Comparison of ENCODE assay signal across 33 cellular contexts in genomic region chr11:64529559-64530520, GRCh38. TPM values are rescaled to one million over a fixed set of nuclear protein-coding genes. Genes with fewer than 3 reads are reported as not detected.
"Had no signal": no experiment of that assay in that cellular context is flagged by ENCODE, and none has a peak within 500 bp of the region (broad histone marks: within the 10 kb centered on the region; RNA-seq: fewer than 3 reads in every experiment).

No MANE protein-coding gene starts in this region.

- H3K27ac Mint-ChIP-seq: activated CD4-positive, alpha-beta memory T cell treated with anti-CD3 and anti-CD28 coated beads for 36 hours; activated naive CD4-positive, alpha-beta T cell treated with anti-CD3 and anti-CD28 coated beads, Interleukin-2, amount 50 U/mL, for 24 hours; activated naive CD8-positive, alpha-beta T cell treated with anti-CD3 and anti-CD28 coated beads, Interleukin-2, amount 50 U/mL, for 24 hours; dendritic cell treated with granulocyte-macrophage colony-stimulating factor and Interleukin-4, amounts not matched to agents 40 ng/mL and 50 ng/mL, for 4 days; endodermal cell; immature natural killer cell; memory B cell; stimulated activated memory B cell treated with anti-CD40 and anti-IgM and Interleukin-4, amounts not matched to agents 10 μg/mL and 1 μg/mL and 100 μg/mL, for 72 hours; type B pancreatic cell had no signal

- H3K4me1 ChIP-seq: heart left ventricle, prostate gland, uterus had no signal

- DNase-seq: activated CD4-positive, alpha-beta memory T cell treated with anti-CD3 and anti-CD28 coated beads for 36 hours; activated CD4-positive, alpha-beta T cell treated with anti-CD3 and anti-CD28 coated beads for 48 hours; activated CD8-positive, alpha-beta memory T cell treated with anti-CD3 and anti-CD28 coated beads, Interleukin-2, amount 50 U/mL, for 4 hours; activated naive CD8-positive, alpha-beta T cell treated with anti-CD3 and anti-CD28 coated beads, Interleukin-2, amount 50 U/mL, for 24 hours; activated T-cell treated with anti-CD3 and anti-CD28 coated beads, Interleukin-2, amount 50 U/mL, for 1 hour; amygdala; caudate nucleus; endodermal cell; foreskin fibroblast; heart left ventricle; hypothalamus; immature natural killer cell; naive thymus-derived CD8-positive, alpha-beta T cell; retina; small intestine; stimulated activated CD4-positive, alpha-beta T cell treated with anti-CD3 and anti-CD28 coated beads, Interleukin-1b, Interleukin-23, amount 100 ng/mL, for 48 hours; stimulated activated CD4-positive, alpha-beta T cell treated with anti-CD3 and anti-CD28 coated beads, Interleukin-4, amount 100 ng/mL, for 4 hours; stimulated activated CD8-positive, alpha-beta memory T cell treated with anti-CD3 and anti-CD28 coated beads, Interleukin-4, amount 100 ng/mL, for 48 hours; stimulated activated naive CD8-positive, alpha-beta T cell treated with anti-CD3 and anti-CD28 coated beads, Interleukin-15, amount 100 ng/mL, for 72 hours; substantia nigra; uterus had no signal

- H3K36me3 Mint-ChIP-seq: activated CD4-positive, alpha-beta memory T cell treated with anti-CD3 and anti-CD28 coated beads for 36 hours; activated naive CD4-positive, alpha-beta T cell treated with anti-CD3 and anti-CD28 coated beads, Interleukin-2, amount 50 U/mL, for 24 hours; immature natural killer cell; naive thymus-derived CD8-positive, alpha-beta T cell; type B pancreatic cell had no signal

- H3K4me3 Mint-ChIP-seq: activated CD4-positive, alpha-beta memory T cell treated with anti-CD3 and anti-CD28 coated beads for 36 hours; activated naive CD4-positive, alpha-beta T cell treated with anti-CD3 and anti-CD28 coated beads, Interleukin-2, amount 50 U/mL, for 24 hours; activated naive CD8-positive, alpha-beta T cell treated with anti-CD3 and anti-CD28 coated beads, Interleukin-2, amount 50 U/mL, for 24 hours; dendritic cell treated with granulocyte-macrophage colony-stimulating factor and Interleukin-4, amounts not matched to agents 40 ng/mL and 50 ng/mL, for 4 days; endodermal cell; immature natural killer cell; memory B cell; naive thymus-derived CD8-positive, alpha-beta T cell; stimulated activated memory B cell treated with anti-CD40 and anti-IgM and Interleukin-4, amounts not matched to agents 10 μg/mL and 1 μg/mL and 100 μg/mL, for 72 hours; stimulated activated naive CD8-positive, alpha-beta T cell treated with anti-CD3 and anti-CD28 coated beads, Interleukin-15, amount 100 ng/mL, for 72 hours; type B pancreatic cell had no signal

- H3K27me3 ChIP-seq: uterus had no signal

- ATAC-seq: activated naive CD8-positive, alpha-beta T cell treated with anti-CD3 and anti-CD28 coated beads, Interleukin-2, amount 50 U/mL, for 24 hours; esophagus mucosa; heart left ventricle; naive thymus-derived CD8-positive, alpha-beta T cell; sciatic nerve; stimulated activated memory B cell treated with anti-CD40 and anti-IgM and Interleukin-4, amounts not matched to agents 10 μg/mL and 1 μg/mL and 100 μg/mL, for 72 hours; stimulated activated naive CD8-positive, alpha-beta T cell treated with anti-CD3 and anti-CD28 coated beads, Interleukin-15, amount 100 ng/mL, for 72 hours had no signal

- FAIRE-seq: small intestine had no signal

- H3K9me3 ChIP-seq: heart left ventricle, prostate gland, uterus had no signal

- H3K27ac ChIP-seq: heart left ventricle, prostate gland, uterus had no signal

- H3K4me1 Mint-ChIP-seq: activated naive CD4-positive, alpha-beta T cell treated with anti-CD3 and anti-CD28 coated beads, Interleukin-2, amount 50 U/mL, for 24 hours; activated naive CD8-positive, alpha-beta T cell treated with anti-CD3 and anti-CD28 coated beads, Interleukin-2, amount 50 U/mL, for 24 hours; immature natural killer cell; stimulated activated memory B cell treated with anti-CD40 and anti-IgM and Interleukin-4, amounts not matched to agents 10 μg/mL and 1 μg/mL and 100 μg/mL, for 72 hours; stimulated activated naive CD8-positive, alpha-beta T cell treated with anti-CD3 and anti-CD28 coated beads, Interleukin-15, amount 100 ng/mL, for 72 hours had no signal

- H3K36me3 ChIP-seq: heart left ventricle, prostate gland, uterus had no signal

- H3K9me3 Mint-ChIP-seq: activated CD4-positive, alpha-beta memory T cell treated with anti-CD3 and anti-CD28 coated beads for 36 hours; activated naive CD4-positive, alpha-beta T cell treated with anti-CD3 and anti-CD28 coated beads, Interleukin-2, amount 50 U/mL, for 24 hours; activated naive CD8-positive, alpha-beta T cell treated with anti-CD3 and anti-CD28 coated beads, Interleukin-2, amount 50 U/mL, for 24 hours; dendritic cell treated with granulocyte-macrophage colony-stimulating factor and Interleukin-4, amounts not matched to agents 40 ng/mL and 50 ng/mL, for 4 days; endodermal cell; immature natural killer cell; memory B cell; naive thymus-derived CD8-positive, alpha-beta T cell; stimulated activated memory B cell treated with anti-CD40 and anti-IgM and Interleukin-4, amounts not matched to agents 10 μg/mL and 1 μg/mL and 100 μg/mL, for 72 hours; stimulated activated naive CD8-positive, alpha-beta T cell treated with anti-CD3 and anti-CD28 coated beads, Interleukin-15, amount 100 ng/mL, for 72 hours; type B pancreatic cell had no signal

- H3K4me3 ChIP-seq: heart left ventricle, prostate gland, uterus had no signal

RNA-seq across cellular contexts. Expression of gene SLC22A11, which starts 25.9 kb away (rescaled TPM):
- total RNA-seq: activated CD4-positive, alpha-beta memory T cell treated with anti-CD3 and anti-CD28 coated beads for 36 hours; activated CD8-positive, alpha-beta memory T cell treated with anti-CD3 and anti-CD28 coated beads for 36 hours; endodermal cell; esophagus mucosa; heart left ventricle; kidney epithelial cell; naive thymus-derived CD8-positive, alpha-beta T cell; osteocyte; prostate gland; sciatic nerve; T-helper 1 cell treated with Interleukin-12 subunit alpha and Interleukin-12 subunit beta and Interleukin-4 antibody, amounts not matched to agents 30 ng/mL and 1 ng/mL, for 36 hours had no signal
- polyA plus RNA-seq: heart left ventricle; immature natural killer cell; naive thymus-derived CD8-positive, alpha-beta T cell had no signal
